In the genomic region with DNA sequence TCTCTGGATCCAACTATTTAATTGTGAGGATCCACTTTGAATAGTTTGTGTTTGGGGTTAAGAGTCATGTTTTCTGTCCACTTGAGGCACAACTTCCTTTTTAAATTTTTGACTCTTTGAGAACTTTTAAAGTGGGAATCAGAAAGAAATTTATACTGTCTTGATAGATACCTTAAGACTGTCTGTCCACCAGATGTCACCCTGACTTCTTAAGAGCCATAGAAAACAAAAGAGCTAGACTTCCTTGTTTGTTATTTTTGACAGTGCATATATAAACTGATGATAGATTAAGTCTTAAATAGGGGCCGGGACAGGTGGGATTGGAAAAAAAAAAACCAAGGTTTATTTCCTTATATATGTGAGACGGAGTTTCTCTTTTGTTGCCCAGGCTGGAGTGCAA, we compare ENCODE assay signal across 12 cellular contexts. TPM values are rescaled to one million over a fixed set of nuclear protein-coding genes. Genes with fewer than 3 reads are reported as not detected.
A peak's percentile ranks its signal among the peaks of the same experiment; 100 is the strongest.
DNase-seq lines count a peak whose midpoint lies in the region; ATAC-seq, FAIRE-seq and TF ChIP-seq lines count a peak whose summit lies in the region.
"Had no signal": no experiment of that assay in that cellular context is flagged by ENCODE, and none has a peak within 500 bp of the region (broad histone marks: within the 10 kb centered on the region; RNA-seq: fewer than 3 reads in every experiment).

No MANE protein-coding gene starts in this region.

- POLR2A ChIA-PET in A549 (lab: Yijun Ruan, JAX): no interaction called here

- CTCF ChIA-PET in A549 (lab: Yijun Ruan, JAX): interaction anchor here (0.7 to 0.8 kb wide), 3 partner anchors 14 to 80 kb away, joined by 3 to 4 read pairs (median 4); no protein-coding TSS in a partner anchor

- no peak overlapping the region for H3K9ac ChIP-seq in NT2/D1 (ENCODE audit: insufficient read length, low read depth)

- no peaks in the 10 kb centered on the region for H3K27me3 ChIP-seq in NT2/D1 (ENCODE audit: insufficient read depth, insufficient read length)
- H3K27me3 ChIP-seq in tibial nerve: no peaks in the 10 kb centered on the region

- peak; percentile 67 to 75 for TF ChIP-seq RAD21 in A549 (conservative IDR thresholded peaks at IDR 0.05 in 1 of 2, IDR thresholded peaks at IDR 0.05 in 1 of 2)

- 0 out of 3 replicates have a peak overlapping the region, but pooled peaks have one; percentile 17 for H3K4me2 ChIP-seq in A549

- DNase-seq in A549 (ENCODE audit: low read depth in 1 of 2, low spot score in 1 of 2) (peak in 1 of 2 experiments; percentile 70), GDM1 (lab: John Stamatoyannopoulos, UW) (peak; percentile 10), NT2/D1 (ENCODE audit: low read depth, low spot score) (peak; percentile 9), fibroblast of the aortic adventitia (ENCODE audit: low read depth) (peak; percentile 0), GM19240 (ENCODE audit: insufficient read length, low spot score) (no peak), tibial nerve (ENCODE audit: low spot score in 2 of 2) (no peak)
- DNase-seq in activated CD4-positive, CD25-positive, alpha-beta regulatory T cell treated with anti-CD3 and anti-CD28 coated beads, Interleukin-2, amount 50 U/mL, for 72 hours: no peak
- DNase-seq in stimulated activated CD4-positive, alpha-beta T cell treated with anti-CD3 and anti-CD28 coated beads, Interleukin-2, amount 100 ng/mL, for 48 hours: no peak
- DNase-seq: amygdala, NCI-H1694, nephron progenitor cell had no signal

- H3K9me3 ChIP-seq in A549 (no peaks in the 10 kb centered on the region), NT2/D1 (ENCODE audit: insufficient read depth, low read length) (no peaks in the 10 kb centered on the region), tibial nerve (no peaks in the 10 kb centered on the region)

- TF ChIP-seq EP300 in A549 (IDR thresholded peaks at IDR 0.05): no peak
- TF ChIP-seq EP300 in tibial nerve (IDR thresholded peaks at IDR 0.05): no peak

- peak overlapping the region in 1 of 2 experiments; percentile 50; a peak in 1 of 6 replicates for H3K27ac ChIP-seq in A549
- no peak overlapping the region for H3K27ac ChIP-seq in tibial nerve

- ATAC-seq in A549: peak; percentile 66 to 82; a peak in 4 of 6 replicates

- FAIRE-seq in A549 (lab: Jason Lieb, UNC): no peak
- FAIRE-seq: frontal cortex had no signal

- H3K36me3 ChIP-seq in NT2/D1 (ENCODE audit: insufficient read depth, insufficient read length, low read length) (no peaks in the 10 kb centered on the region), tibial nerve (no peaks in the 10 kb centered on the region)

- H3K4me3 ChIP-seq in A549 (no peak overlapping the region), NT2/D1 (ENCODE audit: insufficient read length, low read depth) (no peak overlapping the region), fibroblast of the aortic adventitia (ENCODE audit: low read depth, low read length) (no peak overlapping the region), tibial nerve (no peak overlapping the region)

- peaks cover 4% of the 10 kb centered on the region; the same call in 2 of the 3 replicates for H3K4me1 ChIP-seq in A549
- no peaks in the 10 kb centered on the region for H3K4me1 ChIP-seq in NT2/D1 (ENCODE audit: insufficient read depth, insufficient read length)
- H3K4me1 ChIP-seq in tibial nerve: peaks cover 0 to 13% (median 0%) of the 10 kb centered on the region in 4 donors

- 12% methylated on average over 2 of the region's 2 CpGs for WGBS in A549 (ENCODE audit: missing lambda C conversion rate)
- WGBS in tibial nerve, 2 donors: 38% methylated on average over 2 of the region's 2 CpGs

- TF ChIP-seq CTCF in A549 (IDR thresholded peaks at IDR 0.05) (peak; percentile 51), fibroblast of the aortic adventitia (IDR thresholded peaks at IDR 0.05; ENCODE audit: insufficient read depth, low read length) (no peak), tibial nerve (IDR thresholded peaks at IDR 0.05) (no peak)

- TF ChIP-seq POLR2A in A549 (IDR thresholded peaks at IDR 0.05; ENCODE audit: low read length) (no peak), tibial nerve (IDR thresholded peaks at IDR 0.05) (no peak)

TF ChIP-seq in A549, 52 proteins besides CTCF, POLR2A, EP300 and RAD21:
- TF ChIP-seq, protein P1, sequence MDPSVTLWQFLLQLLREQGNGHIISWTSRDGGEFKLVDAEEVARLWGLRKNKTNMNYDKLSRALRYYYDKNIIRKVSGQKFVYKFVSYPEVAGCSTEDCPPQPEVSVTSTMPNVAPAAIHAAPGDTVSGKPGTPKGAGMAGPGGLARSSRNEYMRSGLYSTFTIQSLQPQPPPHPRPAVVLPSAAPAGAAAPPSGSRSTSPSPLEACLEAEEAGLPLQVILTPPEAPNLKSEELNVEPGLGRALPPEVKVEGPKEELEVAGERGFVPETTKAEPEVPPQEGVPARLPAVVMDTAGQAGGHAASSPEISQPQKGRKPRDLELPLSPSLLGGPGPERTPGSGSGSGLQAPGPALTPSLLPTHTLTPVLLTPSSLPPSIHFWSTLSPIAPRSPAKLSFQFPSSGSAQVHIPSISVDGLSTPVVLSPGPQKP (IDR thresholded peaks at IDR 0.05; ENCODE audit: low read depth, low read length): no peak
- peak; percentile 75 for TF ChIP-seq SMC3 (IDR thresholded peaks at IDR 0.05)

RNA-seq across cellular contexts. Expression of a gene that starts 52.1 kb away (rescaled TPM):
- polyA plus RNA-seq in A549 (2011; rRNA removed) (24.6 and 28.5 TPM in 2 replicates), A549 (2017; fragmentation: RNase III; extraction: RNeasy Plus Mini Kit Qiagen cat#74134 plus additional on column Dnase treatment) (11.1 to 12.3 TPM (median 12.0 TPM) in 3 replicates)
- polyA plus RNA-seq in A549 (2012; cell fraction: cytosol; rRNA removed): 4.2 and 5.5 TPM in 2 replicates
- polyA plus RNA-seq in A549 (2012; cell fraction: nucleus; rRNA removed): 5.5 and 6.4 TPM in 2 replicates
- 27.8 and 30.6 TPM in 2 replicates for polyA minus RNA-seq in A549 (2011; rRNA and poly(A)+ RNA removed)
- total RNA-seq in fibroblast of the aortic adventitia (ENCODE audit: low replicate concordance) (not detected in 2 replicates), tibial nerve (not detected)

Comparison
In these comparisons a context has a peak if more than half of its experiments do, and no peak if none do; other contexts are left out.
1. DNase-seq: peak in GDM1 (single experiment), NT2/D1 (single experiment) and fibroblast of the aortic adventitia (single experiment); none in GM19240 (single experiment), tibial nerve (0 of 2), activated CD4-positive, CD25-positive, alpha-beta regulatory T cell treated with anti-CD3 and anti-CD28 coated beads, Interleukin-2, amount 50 U/mL, for 72 hours (single experiment) and stimulated activated CD4-positive, alpha-beta T cell treated with anti-CD3 and anti-CD28 coated beads, Interleukin-2, amount 100 ng/mL, for 48 hours (0 of 2).